19 cellular contexts compared by ENCODE assay signal in the genomic region with DNA sequence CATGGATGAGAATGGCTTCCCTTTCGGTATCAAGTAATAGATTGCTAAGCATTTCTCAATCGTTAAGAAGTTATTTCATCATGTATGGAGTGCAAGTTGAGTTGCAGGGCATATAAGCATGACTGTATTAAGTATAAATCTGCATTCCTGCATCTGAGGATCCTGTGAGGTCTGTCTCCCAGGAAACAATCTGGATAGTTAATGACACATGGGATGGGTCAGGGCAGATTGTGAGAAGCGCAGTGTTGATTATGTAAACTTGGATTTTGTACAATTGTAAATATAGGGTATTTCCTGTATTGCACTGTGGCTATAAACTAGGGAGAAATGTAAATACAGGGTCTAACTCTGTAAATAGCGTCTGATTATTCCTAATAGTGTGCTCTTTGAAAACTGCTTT.
DNase-seq lines count a peak whose midpoint lies in the region; ATAC-seq, FAIRE-seq and TF ChIP-seq lines count a peak whose summit lies in the region.
"Had no signal": no experiment of that assay in that cellular context is flagged by ENCODE, and none has a peak within 500 bp of the region (broad histone marks: within the 10 kb centered on the region; RNA-seq: fewer than 3 reads in every experiment).

No MANE protein-coding gene starts in this region.

- peak overlapping the region; percentile 59 for H3K4me2 ChIP-seq in keratinocyte (ENCODE audit: control insufficient read depth, extremely low read depth, insufficient read depth, low read depth, low read length)
- H3K4me2 ChIP-seq: BLaER1 had no signal

- H3K9me3 ChIP-seq in left ventricle myocardium inferior (replicated peaks) (peaks cover 10% of the 10 kb centered on the region), heart left ventricle (peaks cover 0 to 17% (median 0%) of the 10 kb centered on the region in 12 donors), keratinocyte (ENCODE audit: control insufficient read depth, low read depth, low read length) (no peaks in the 10 kb centered on the region), lower lobe of right lung (peaks cover 11% of the 10 kb centered on the region)
- H3K9me3 ChIP-seq: BLaER1, tibial nerve had no signal

- no peak for ATAC-seq in heart left ventricle
- no peak for ATAC-seq in lower lobe of right lung
- ATAC-seq: naive thymus-derived CD4-positive, alpha-beta T cell; stimulated activated effector memory CD8-positive, alpha-beta T cell treated with anti-CD3 and anti-CD28 coated beads, Interleukin-12 subunit alpha, Interleukin-12 subunit beta, amount 100 ng/mL, for 72 hours had no signal

- TF ChIP-seq CTCF in left ventricle myocardium inferior (IDR thresholded peaks at IDR 0.05; ENCODE audit: borderline replicate concordance) (no peak), heart left ventricle (IDR thresholded peaks at IDR 0.05) (no peak), bronchial epithelial cell (IDR thresholded peaks at IDR 0.05; ENCODE audit: insufficient read depth, low read length, severe bottlenecking) (no peak), keratinocyte (optimal IDR thresholded peaks at IDR 0.05 in 1 of 3, IDR thresholded peaks at IDR 0.05 in 1 of 3, conservative IDR thresholded peaks at IDR 0.05 in 1 of 3; ENCODE audit: extremely low read depth in 1 of 3, insufficient read depth in 2 of 3, low read length in 3 of 3) (no peak), lower lobe of right lung (IDR thresholded peaks at IDR 0.05) (no peak)

- TF ChIP-seq POLR2A in heart left ventricle (IDR thresholded peaks at IDR 0.05), result no peak

- H3K79me2 ChIP-seq in keratinocyte (ENCODE audit: control insufficient read depth, insufficient read depth, low read length), result no peaks in the 10 kb centered on the region

- no peaks in the 10 kb centered on the region for H3K9me1 ChIP-seq in keratinocyte (ENCODE audit: control insufficient read depth, extremely low read depth, insufficient read depth, low read length)

- 60 to 68% (median 65%) methylated on average over 4 of the region's 4 CpGs for WGBS in heart left ventricle, 4 donors

- H3K36me3 ChIP-seq in left ventricle myocardium inferior, result no peaks in the 10 kb centered on the region
- H3K36me3 ChIP-seq in heart left ventricle, result no peaks in the 10 kb centered on the region
- no peaks in the 10 kb centered on the region for H3K36me3 ChIP-seq in bronchial epithelial cell (ENCODE audit: control insufficient read depth, insufficient read depth, low read length)
- no peaks in the 10 kb centered on the region for H3K36me3 ChIP-seq in keratinocyte (ENCODE audit: control insufficient read depth in 2 of 2, extremely low read depth in 1 of 2, insufficient read depth in 2 of 2, low read length in 2 of 2)
- H3K36me3 ChIP-seq in lower lobe of right lung, result no peaks in the 10 kb centered on the region
- H3K36me3 ChIP-seq: BLaER1, tibial nerve had no signal

- H3K4me3 ChIP-seq in left ventricle myocardium inferior (no peak overlapping the region), heart left ventricle (no peak overlapping the region), bronchial epithelial cell (ENCODE audit: low read depth, low read length) (no peak overlapping the region), keratinocyte (ENCODE audit: control insufficient read depth in 2 of 3, extremely low read depth in 1 of 3, insufficient read depth in 2 of 3, low read depth in 1 of 3, low read length in 3 of 3) (no peak overlapping the region), lower lobe of right lung (no peak overlapping the region)
- H3K4me3 ChIP-seq: BLaER1, lung, tibial nerve had no signal

- peak overlapping the region; percentile 52 for H3K9ac ChIP-seq in keratinocyte (ENCODE audit: control insufficient read depth, extremely low read depth, insufficient read depth, low read length)
- H3K9ac ChIP-seq: BLaER1 had no signal

- FAIRE-seq in bronchial epithelial cell (lab: Jason Lieb, UNC), result no peak
- peak; percentile 89 for FAIRE-seq in keratinocyte (lab: Jason Lieb, UNC)

- no peak for DNase-seq in left ventricle myocardium inferior
- DNase-seq in heart left ventricle, result no peak
- peak; percentile 93 for DNase-seq in bronchial epithelial cell (ENCODE audit: low read depth)
- no peak for DNase-seq in keratinocyte (ENCODE audit: low read depth, low spot score)
- no peak for DNase-seq in dermis blood vessel endothelial cell
- no peak for DNase-seq in cortex of kidney (lab: John Stamatoyannopoulos, UW)
- DNase-seq in lower lobe of right lung, result no peak
- DNase-seq in nucleus accumbens (lab: John Stamatoyannopoulos, UW), result no peak
- DNase-seq: activated B cell treated with CpG ODN at 0.5 μM for 24 hours; activated naive CD8-positive, alpha-beta T cell treated with anti-CD3 and anti-CD28 coated beads for 36 hours; GOT3; Karpas-422; naive thymus-derived CD4-positive, alpha-beta T cell; stimulated activated CD4-positive, alpha-beta T cell treated with anti-CD3 and anti-CD28 coated beads, Interleukin-12 subunit alpha, Interleukin-12 subunit beta, amount 100 ng/mL, for 4 hours had no signal

- H3K4me1 ChIP-seq in left ventricle myocardium inferior, result peaks cover 59% of the 10 kb centered on the region
- peaks cover 0 to 57% (median 39%) of the 10 kb centered on the region in 12 donors for H3K4me1 ChIP-seq in heart left ventricle
- peaks cover 56% of the 10 kb centered on the region for H3K4me1 ChIP-seq in keratinocyte (ENCODE audit: control insufficient read depth, extremely low read depth, insufficient read depth, low read length)
- H3K4me1 ChIP-seq in lower lobe of right lung, result peaks cover 44% of the 10 kb centered on the region
- H3K4me1 ChIP-seq: BLaER1 had no signal

- no peak overlapping the region for H2AFZ ChIP-seq in keratinocyte (ENCODE audit: control insufficient read depth, low read length)

- H3K27ac ChIP-seq in left ventricle myocardium inferior (replicated peaks), result peak overlapping the region; percentile 14
- H3K27ac ChIP-seq in heart left ventricle, result no peak overlapping the region
- H3K27ac ChIP-seq in keratinocyte (ENCODE audit: control insufficient read depth, insufficient read depth, low read length), result peak overlapping the region; percentile 79
- H3K27ac ChIP-seq in lower lobe of right lung, result no peak overlapping the region
- H3K27ac ChIP-seq: 22Rv1, BLaER1, tibial nerve had no signal

- no peaks in the 10 kb centered on the region for H4K20me1 ChIP-seq in keratinocyte (ENCODE audit: control insufficient read depth, extremely low read depth, insufficient read depth, low read length)
- H4K20me1 ChIP-seq: BLaER1 had no signal

- intact Hi-C loops in left ventricle myocardium inferior (cut with micrococcal nuclease) (no loop called here), heart left ventricle (cut with DNase I) (no loop called here), lower lobe of right lung (cut with DNase I) (no loop called here)

- dilution Hi-C loops in keratinocyte (cut with MboI; ENCODE audit: extremely low pct_ligation_motif_present, low sequenced_read_pairs), result no loop called here

- H3K27me3 ChIP-seq in left ventricle myocardium inferior (ENCODE audit: low read depth), result no peaks in the 10 kb centered on the region
- no peaks in the 10 kb centered on the region for H3K27me3 ChIP-seq in heart left ventricle
- no peaks in the 10 kb centered on the region for H3K27me3 ChIP-seq in bronchial epithelial cell (ENCODE audit: control insufficient read depth, insufficient read depth, low read length)
- no peaks in the 10 kb centered on the region for H3K27me3 ChIP-seq in keratinocyte (ENCODE audit: control insufficient read depth, extremely low read depth, insufficient read depth, low read length)
- H3K27me3 ChIP-seq in lower lobe of right lung (ENCODE audit: low read depth), result no peaks in the 10 kb centered on the region
- H3K27me3 ChIP-seq: BLaER1, tibial nerve had no signal

Comparison
In these comparisons a context has a peak if more than half of its experiments do, and no peak if none do; other contexts are left out.
1. H3K27ac ChIP-seq: peak in left ventricle myocardium inferior (single experiment) and keratinocyte (single experiment); none in heart left ventricle (0 of 12) and lower lobe of right lung (single experiment).